Comparison of ENCODE assay signal across 17 cellular contexts in genomic region chr10:111986079-111986478, GRCh38.
"Had no signal": no experiment of that assay in that cellular context is flagged by ENCODE, and none has a peak within 500 bp of the region (broad histone marks: within the 10 kb centered on the region; RNA-seq: fewer than 3 reads in every experiment).

No MANE protein-coding gene starts in this region.

- H3K27me3 Mint-ChIP-seq: stimulated activated memory B cell treated with anti-CD40 and anti-IgM and Interleukin-4, amounts not matched to agents 10 μg/mL and 1 μg/mL and 100 μg/mL, for 72 hours had no signal

- H3K4me3 ChIP-seq: ovary, spleen had no signal

- H3K36me3 ChIP-seq: ovary, spleen had no signal

- H3K27ac Mint-ChIP-seq: activated CD8-positive, alpha-beta T cell treated with anti-CD3 and anti-CD28 coated beads for 36 hours; activated naive CD8-positive, alpha-beta T cell treated with anti-CD3 and anti-CD28 coated beads, Interleukin-2, amount 10 ng/mL, durations not matched to agents 7 days and 5 days; activated T-cell treated with anti-CD3 and anti-CD28 coated beads, Interleukin-2, amount 50 U/mL, for 72 hours; immature natural killer cell; memory B cell; stimulated activated memory B cell treated with anti-CD40 and anti-IgM and Interleukin-4, amounts not matched to agents 10 μg/mL and 1 μg/mL and 100 μg/mL, for 72 hours had no signal

- H3K4me3 Mint-ChIP-seq: activated CD8-positive, alpha-beta T cell treated with anti-CD3 and anti-CD28 coated beads for 36 hours; activated naive CD8-positive, alpha-beta T cell treated with anti-CD3 and anti-CD28 coated beads, Interleukin-2, amount 10 ng/mL, durations not matched to agents 7 days and 5 days; activated T-cell treated with anti-CD3 and anti-CD28 coated beads, Interleukin-2, amount 50 U/mL, for 72 hours; immature natural killer cell; memory B cell; neural crest cell; stimulated activated memory B cell treated with anti-CD40 and anti-IgM and Interleukin-4, amounts not matched to agents 10 μg/mL and 1 μg/mL and 100 μg/mL, for 72 hours had no signal

- H3K27me3 ChIP-seq: ovary, spleen had no signal

- H3K27ac ChIP-seq: epithelial cell of prostate, ovary, spleen, VCaP had no signal

- H3K36me3 Mint-ChIP-seq: activated naive CD8-positive, alpha-beta T cell treated with anti-CD3 and anti-CD28 coated beads, Interleukin-2, amount 10 ng/mL, durations not matched to agents 7 days and 5 days; immature natural killer cell; memory B cell; stimulated activated memory B cell treated with anti-CD40 and anti-IgM and Interleukin-4, amounts not matched to agents 10 μg/mL and 1 μg/mL and 100 μg/mL, for 72 hours had no signal

- H3K9me3 Mint-ChIP-seq: activated CD8-positive, alpha-beta T cell treated with anti-CD3 and anti-CD28 coated beads for 36 hours; activated naive CD8-positive, alpha-beta T cell treated with anti-CD3 and anti-CD28 coated beads, Interleukin-2, amount 10 ng/mL, durations not matched to agents 7 days and 5 days; activated T-cell treated with anti-CD3 and anti-CD28 coated beads, Interleukin-2, amount 50 U/mL, for 72 hours; memory B cell; stimulated activated memory B cell treated with anti-CD40 and anti-IgM and Interleukin-4, amounts not matched to agents 10 μg/mL and 1 μg/mL and 100 μg/mL, for 72 hours had no signal

- DNase-seq: activated CD8-positive, alpha-beta memory T cell treated with anti-CD3 and anti-CD28 coated beads, Interleukin-2, amount 50 U/mL, for 4 hours; activated CD8-positive, alpha-beta T cell treated with anti-CD3 and anti-CD28 coated beads for 36 hours; activated naive CD8-positive, alpha-beta T cell treated with anti-CD3 and anti-CD28 coated beads, Interleukin-2, amount 10 ng/mL, durations not matched to agents 7 days and 5 days; activated T-cell treated with anti-CD3 and anti-CD28 coated beads, Interleukin-2, amount 50 U/mL, for 72 hours; central memory CD4-positive, alpha-beta T cell; cortex of kidney; effector memory CD4-positive, alpha-beta T cell; immature natural killer cell; ovary; spleen; stimulated activated CD4-positive, alpha-beta T cell treated with anti-CD3 and anti-CD28 coated beads, Interleukin-1b, Interleukin-23, amount 100 ng/mL, for 48 hours; T-helper 9 cell had no signal

- H3K4me1 ChIP-seq: spleen had no signal

- H3K4me1 Mint-ChIP-seq: activated naive CD8-positive, alpha-beta T cell treated with anti-CD3 and anti-CD28 coated beads, Interleukin-2, amount 10 ng/mL, durations not matched to agents 7 days and 5 days; immature natural killer cell; memory B cell; neural crest cell; stimulated activated memory B cell treated with anti-CD40 and anti-IgM and Interleukin-4, amounts not matched to agents 10 μg/mL and 1 μg/mL and 100 μg/mL, for 72 hours had no signal

- H3K9me3 ChIP-seq: ovary, spleen had no signal
